Comparison of ENCODE assay signal across 20 cellular contexts in the genomic region with DNA sequence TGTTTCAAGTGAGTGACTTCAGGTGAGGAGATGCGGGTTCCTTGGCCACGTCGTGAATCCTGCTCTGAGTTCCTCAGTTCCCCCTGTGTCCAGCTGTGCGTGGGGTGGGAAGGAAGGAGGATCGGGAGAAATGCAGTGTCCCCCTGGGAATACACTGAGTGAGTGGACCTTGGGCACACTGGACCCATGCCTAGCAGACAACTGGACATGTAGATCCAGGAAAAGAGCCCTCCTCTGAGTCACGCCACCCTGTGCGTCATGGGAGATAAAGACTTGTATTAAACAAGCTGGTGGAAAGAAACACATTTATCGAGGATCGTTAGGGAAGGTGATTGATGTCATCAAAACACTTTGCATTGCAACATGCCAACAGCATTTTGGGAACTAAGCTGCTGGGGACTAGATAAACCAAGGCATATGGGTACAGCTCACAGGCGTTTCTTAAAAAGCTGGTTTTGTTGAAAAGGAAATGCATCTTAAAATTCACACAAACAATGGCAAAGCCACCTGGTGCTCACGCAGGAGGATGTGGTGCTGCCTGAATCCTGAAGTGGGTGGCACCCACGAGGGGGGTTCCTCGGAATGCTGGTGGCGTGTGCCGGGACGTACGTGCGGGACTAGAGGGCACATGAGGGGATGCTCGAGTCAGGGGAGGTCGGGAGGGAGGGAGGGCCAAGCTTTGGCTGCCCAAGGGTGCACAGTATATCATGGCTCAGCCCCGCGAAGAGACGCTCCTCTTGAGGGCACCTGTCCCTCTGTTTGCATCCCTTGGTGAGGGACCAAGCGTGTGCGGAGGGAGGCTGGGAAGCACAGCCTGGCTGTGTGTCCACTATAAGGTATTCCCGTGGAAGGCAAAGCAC.
DNase-seq lines count a peak whose midpoint lies in the region; ATAC-seq and TF ChIP-seq lines count a peak whose summit lies in the region.
"Had no signal": no experiment of that assay in that cellular context is flagged by ENCODE, and none has a peak within 500 bp of the region (broad histone marks: within the 10 kb centered on the region; RNA-seq: fewer than 3 reads in every experiment).

No MANE protein-coding gene starts in this region.

- DNase-seq in activated naive CD8-positive, alpha-beta T cell treated with anti-CD3 and anti-CD28 coated beads for 36 hours = no peak
- DNase-seq in activated naive CD8-positive, alpha-beta T cell treated with anti-CD3 and anti-CD28 coated beads, Interleukin-2, amount 50 U/mL, for 24 hours = no peak
- DNase-seq in fibroblast of villous mesenchyme (ENCODE audit: low read depth) = peak; percentile 84
- no peak for DNase-seq in stimulated activated effector memory CD8-positive, alpha-beta T cell treated with anti-CD3 and anti-CD28 coated beads, Interleukin-12 subunit alpha, Interleukin-12 subunit beta, amount 100 ng/mL, for 72 hours (ENCODE audit: low spot score in 2 of 2)
- DNase-seq in LoVo (ENCODE audit: low spot score) = no peak
- no peak for DNase-seq in activated T-cell treated with anti-CD3 and anti-CD28 coated beads, Interleukin-2, amount 50 U/mL, for 72 hours
- DNase-seq: activated CD4-positive, alpha-beta T cell treated with anti-CD3 and anti-CD28 coated beads, Interleukin-2, amount 50 U/mL, for 48 hours; activated T-cell treated with anti-CD3 and anti-CD28 coated beads, Interleukin-2, amount 50 U/mL, for 24 hours; DMS 273 treated with DMSO at 0.1 percent for 48 hours; effector CD8-positive, alpha-beta T cell; hippocampal formation; mesenchymal stem cell; NCI-H1694 treated with DMSO at 0.1 percent for 48 hours; NCI-H2227 treated with DMSO at 0.1 percent for 48 hours had no signal

- ATAC-seq in activated naive CD8-positive, alpha-beta T cell treated with anti-CD3 and anti-CD28 coated beads, Interleukin-2, amount 50 U/mL, for 24 hours = no peak
- no peak for ATAC-seq in stimulated activated effector memory CD8-positive, alpha-beta T cell treated with anti-CD3 and anti-CD28 coated beads, Interleukin-12 subunit alpha, Interleukin-12 subunit beta, amount 100 ng/mL, for 72 hours
- ATAC-seq in GM21390 (IDR thresholded peaks at IDR 0.05; ENCODE audit: unreplicated experiment) = no peak
- no peak for ATAC-seq in activated T-cell treated with anti-CD3 and anti-CD28 coated beads, Interleukin-2, amount 50 U/mL, for 72 hours (replicated peaks in 1 of 2)

- H3K9me3 Mint-ChIP-seq in activated naive CD8-positive, alpha-beta T cell treated with anti-CD3 and anti-CD28 coated beads for 36 hours = no peaks in the 10 kb centered on the region
- H3K9me3 Mint-ChIP-seq in activated naive CD8-positive, alpha-beta T cell treated with anti-CD3 and anti-CD28 coated beads, Interleukin-2, amount 50 U/mL, for 24 hours = no peaks in the 10 kb centered on the region
- no peaks in the 10 kb centered on the region for H3K9me3 Mint-ChIP-seq in brain
- H3K9me3 Mint-ChIP-seq in stimulated activated effector memory CD8-positive, alpha-beta T cell treated with anti-CD3 and anti-CD28 coated beads, Interleukin-12 subunit alpha, Interleukin-12 subunit beta, amount 100 ng/mL, for 72 hours = no peaks in the 10 kb centered on the region
- no peaks in the 10 kb centered on the region for H3K9me3 Mint-ChIP-seq in activated T-cell treated with anti-CD3 and anti-CD28 coated beads, Interleukin-2, amount 50 U/mL, for 72 hours
- H3K9me3 Mint-ChIP-seq: activated T-cell treated with anti-CD3 and anti-CD28 coated beads, Interleukin-2, amount 50 U/mL, for 24 hours; central memory CD8-positive, alpha-beta T cell; nephron had no signal

- no peaks in the 10 kb centered on the region for H3K27me3 Mint-ChIP-seq in activated naive CD8-positive, alpha-beta T cell treated with anti-CD3 and anti-CD28 coated beads for 36 hours
- H3K27me3 Mint-ChIP-seq in activated naive CD8-positive, alpha-beta T cell treated with anti-CD3 and anti-CD28 coated beads, Interleukin-2, amount 50 U/mL, for 24 hours = no peaks in the 10 kb centered on the region
- H3K27me3 Mint-ChIP-seq in brain = peaks cover 3% of the 10 kb centered on the region
- H3K27me3 Mint-ChIP-seq in activated T-cell treated with anti-CD3 and anti-CD28 coated beads, Interleukin-2, amount 50 U/mL, for 72 hours (ENCODE audit: low read depth) = no peaks in the 10 kb centered on the region
- H3K27me3 Mint-ChIP-seq: activated T-cell treated with anti-CD3 and anti-CD28 coated beads, Interleukin-2, amount 50 U/mL, for 24 hours; central memory CD8-positive, alpha-beta T cell had no signal

- H3K4me1 Mint-ChIP-seq in activated naive CD8-positive, alpha-beta T cell treated with anti-CD3 and anti-CD28 coated beads for 36 hours = peaks cover 12% of the 10 kb centered on the region
- H3K4me1 Mint-ChIP-seq in activated naive CD8-positive, alpha-beta T cell treated with anti-CD3 and anti-CD28 coated beads, Interleukin-2, amount 50 U/mL, for 24 hours = peaks cover 20% of the 10 kb centered on the region
- peaks cover 44% of the 10 kb centered on the region for H3K4me1 Mint-ChIP-seq in brain
- peaks cover 34% of the 10 kb centered on the region for H3K4me1 Mint-ChIP-seq in stimulated activated effector memory CD8-positive, alpha-beta T cell treated with anti-CD3 and anti-CD28 coated beads, Interleukin-12 subunit alpha, Interleukin-12 subunit beta, amount 100 ng/mL, for 72 hours
- peaks cover 12% of the 10 kb centered on the region for H3K4me1 Mint-ChIP-seq in activated T-cell treated with anti-CD3 and anti-CD28 coated beads, Interleukin-2, amount 50 U/mL, for 72 hours (ENCODE audit: low read depth)
- H3K4me1 Mint-ChIP-seq: nephron had no signal

- no peak overlapping the region for H3K4me3 Mint-ChIP-seq in activated naive CD8-positive, alpha-beta T cell treated with anti-CD3 and anti-CD28 coated beads for 36 hours
- no peak overlapping the region for H3K4me3 Mint-ChIP-seq in activated naive CD8-positive, alpha-beta T cell treated with anti-CD3 and anti-CD28 coated beads, Interleukin-2, amount 50 U/mL, for 24 hours
- H3K4me3 Mint-ChIP-seq in brain = no peak overlapping the region
- no peak overlapping the region for H3K4me3 Mint-ChIP-seq in stimulated activated effector memory CD8-positive, alpha-beta T cell treated with anti-CD3 and anti-CD28 coated beads, Interleukin-12 subunit alpha, Interleukin-12 subunit beta, amount 100 ng/mL, for 72 hours
- H3K4me3 Mint-ChIP-seq in activated T-cell treated with anti-CD3 and anti-CD28 coated beads, Interleukin-2, amount 50 U/mL, for 72 hours = no peak overlapping the region
- H3K4me3 Mint-ChIP-seq: activated T-cell treated with anti-CD3 and anti-CD28 coated beads, Interleukin-2, amount 50 U/mL, for 24 hours; central memory CD8-positive, alpha-beta T cell; nephron had no signal

- H3K27ac Mint-ChIP-seq in activated naive CD8-positive, alpha-beta T cell treated with anti-CD3 and anti-CD28 coated beads for 36 hours = peak overlapping the region; percentile 14
- H3K27ac Mint-ChIP-seq in activated naive CD8-positive, alpha-beta T cell treated with anti-CD3 and anti-CD28 coated beads, Interleukin-2, amount 50 U/mL, for 24 hours = no peak overlapping the region
- peak overlapping the region in 4 of 5 experiments; percentile 55 to 66 (median 57) for H3K27ac Mint-ChIP-seq in brain
- H3K27ac Mint-ChIP-seq in stimulated activated effector memory CD8-positive, alpha-beta T cell treated with anti-CD3 and anti-CD28 coated beads, Interleukin-12 subunit alpha, Interleukin-12 subunit beta, amount 100 ng/mL, for 72 hours = peak overlapping the region; percentile 29
- no peak overlapping the region for H3K27ac Mint-ChIP-seq in activated T-cell treated with anti-CD3 and anti-CD28 coated beads, Interleukin-2, amount 50 U/mL, for 72 hours
- H3K27ac Mint-ChIP-seq: activated T-cell treated with anti-CD3 and anti-CD28 coated beads, Interleukin-2, amount 50 U/mL, for 24 hours; nephron had no signal

- H3K36me3 Mint-ChIP-seq in activated naive CD8-positive, alpha-beta T cell treated with anti-CD3 and anti-CD28 coated beads for 36 hours = peaks cover 18% of the 10 kb centered on the region
- peaks cover 15% of the 10 kb centered on the region for H3K36me3 Mint-ChIP-seq in activated naive CD8-positive, alpha-beta T cell treated with anti-CD3 and anti-CD28 coated beads, Interleukin-2, amount 50 U/mL, for 24 hours (ENCODE audit: low read depth)
- H3K36me3 Mint-ChIP-seq in brain = peaks cover 7% of the 10 kb centered on the region
- H3K36me3 Mint-ChIP-seq in stimulated activated effector memory CD8-positive, alpha-beta T cell treated with anti-CD3 and anti-CD28 coated beads, Interleukin-12 subunit alpha, Interleukin-12 subunit beta, amount 100 ng/mL, for 72 hours = peaks cover 30% of the 10 kb centered on the region
- no peaks in the 10 kb centered on the region for H3K36me3 Mint-ChIP-seq in activated T-cell treated with anti-CD3 and anti-CD28 coated beads, Interleukin-2, amount 50 U/mL, for 72 hours (ENCODE audit: insufficient read depth in 2 of 2)

- H3K4me3 ChIP-seq in fibroblast of villous mesenchyme (ENCODE audit: low read depth, low read length) = no peak overlapping the region
- H3K4me3 ChIP-seq: prostate gland, smooth muscle cell had no signal

- TF ChIP-seq CTCF in brain (conservative IDR thresholded peaks at IDR 0.05) (no peak), fibroblast of villous mesenchyme (IDR thresholded peaks at IDR 0.05; ENCODE audit: insufficient read depth, low read depth, low read length) (no peak)

Comparison
In these comparisons a context has a peak if more than half of its experiments do, and no peak if none do; other contexts are left out.
1. H3K27ac Mint-ChIP-seq: peak in activated naive CD8-positive, alpha-beta T cell treated with anti-CD3 and anti-CD28 coated beads for 36 hours (single experiment), brain (4 of 5) and stimulated activated effector memory CD8-positive, alpha-beta T cell treated with anti-CD3 and anti-CD28 coated beads, Interleukin-12 subunit alpha, Interleukin-12 subunit beta, amount 100 ng/mL, for 72 hours (single experiment); none in activated naive CD8-positive, alpha-beta T cell treated with anti-CD3 and anti-CD28 coated beads, Interleukin-2, amount 50 U/mL, for 24 hours (single experiment) and activated T-cell treated with anti-CD3 and anti-CD28 coated beads, Interleukin-2, amount 50 U/mL, for 72 hours (single experiment).